In the genomic region with DNA sequence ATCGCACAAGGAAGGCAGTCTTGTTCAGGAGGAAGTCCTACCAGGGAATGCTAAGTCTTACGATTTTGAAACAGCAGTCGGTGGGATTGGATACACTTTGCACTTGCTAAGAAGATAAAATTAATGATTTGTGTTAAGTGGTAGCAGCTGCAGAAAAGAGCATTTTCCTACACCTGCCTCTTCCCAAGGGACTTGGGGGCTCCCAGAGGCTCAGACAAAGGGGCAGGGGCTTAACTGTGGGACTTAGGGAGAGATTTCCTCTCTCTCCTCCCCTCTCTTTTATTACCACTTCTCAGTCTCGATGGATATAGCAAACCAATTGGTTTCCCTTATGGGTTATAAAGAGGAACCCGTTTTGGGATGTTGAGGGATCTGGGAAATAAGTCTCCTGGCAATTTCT, we compare ENCODE assay signal across 20 cellular contexts.
"Had no signal": no experiment of that assay in that cellular context is flagged by ENCODE, and none has a peak within 500 bp of the region (broad histone marks: within the 10 kb centered on the region; RNA-seq: fewer than 3 reads in every experiment).

No MANE protein-coding gene starts in this region.

- H3K9me3 Mint-ChIP-seq: activated CD4-positive, alpha-beta T cell treated with anti-CD3 and anti-CD28 coated beads, Interleukin-2, amount 10 ng/mL, durations not matched to agents 7 days and 5 days; central memory CD8-positive, alpha-beta T cell; naive thymus-derived CD8-positive, alpha-beta T cell; stimulated activated naive B cell treated with anti-CD40 and anti-IgM and Interleukin-4, amounts not matched to agents 10 μg/mL and 1 μg/mL and 100 μg/mL, for 72 hours had no signal

- H3K36me3 Mint-ChIP-seq: naive thymus-derived CD8-positive, alpha-beta T cell; stimulated activated naive B cell treated with anti-CD40 and anti-IgM and Interleukin-4, amounts not matched to agents 10 μg/mL and 1 μg/mL and 100 μg/mL, for 72 hours had no signal

- H3K27me3 Mint-ChIP-seq: central memory CD8-positive, alpha-beta T cell; stimulated activated naive B cell treated with anti-CD40 and anti-IgM and Interleukin-4, amounts not matched to agents 10 μg/mL and 1 μg/mL and 100 μg/mL, for 72 hours had no signal

- H3K4me1 Mint-ChIP-seq: activated CD4-positive, alpha-beta T cell treated with anti-CD3 and anti-CD28 coated beads, Interleukin-2, amount 10 ng/mL, durations not matched to agents 7 days and 5 days; central memory CD8-positive, alpha-beta T cell; naive thymus-derived CD8-positive, alpha-beta T cell; stimulated activated naive B cell treated with anti-CD40 and anti-IgM and Interleukin-4, amounts not matched to agents 10 μg/mL and 1 μg/mL and 100 μg/mL, for 72 hours had no signal

- H2AFZ ChIP-seq: parathyroid adenoma had no signal

- H3K4me1 ChIP-seq: colonic mucosa, foreskin keratinocyte, parathyroid adenoma, sigmoid colon had no signal

- H3K79me2 ChIP-seq: parathyroid adenoma had no signal

- H3K4me3 Mint-ChIP-seq: activated CD4-positive, alpha-beta T cell treated with anti-CD3 and anti-CD28 coated beads, Interleukin-2, amount 10 ng/mL, durations not matched to agents 7 days and 5 days; central memory CD8-positive, alpha-beta T cell; naive thymus-derived CD8-positive, alpha-beta T cell; stimulated activated naive B cell treated with anti-CD40 and anti-IgM and Interleukin-4, amounts not matched to agents 10 μg/mL and 1 μg/mL and 100 μg/mL, for 72 hours had no signal

- H3K36me3 ChIP-seq: brain microvascular endothelial cell, colonic mucosa, neutrophil, sigmoid colon had no signal

- DNase-seq: activated CD4-positive, alpha-beta T cell treated with anti-CD3 and anti-CD28 coated beads, Interleukin-2, amount 10 ng/mL, durations not matched to agents 7 days and 5 days; activated CD8-positive, alpha-beta memory T cell treated with anti-CD3 and anti-CD28 coated beads, Interleukin-2, amount 50 U/mL, for 4 hours; activated effector memory CD4-positive, alpha-beta T cell treated with Interleukin-2 at 50 U/mL for 16 hours; activated naive CD4-positive, alpha-beta T cell treated with anti-CD3 and anti-CD28 coated beads, Interleukin-2, amount 50 U/mL, for 16 hours; activated T-cell treated with anti-CD3 and anti-CD28 coated beads, Interleukin-2, amount 50 U/mL, for 48 hours; aorta; brain microvascular endothelial cell; colonic mucosa; foreskin keratinocyte; glutamatergic neuron; hippocampal formation; left cardiac atrium; mesenchymal stem cell; naive thymus-derived CD8-positive, alpha-beta T cell; sigmoid colon; stimulated activated naive B cell treated with anti-CD40 and anti-IgM and Interleukin-4, amounts not matched to agents 10 μg/mL and 1 μg/mL and 100 μg/mL, for 72 hours; T-helper 9 cell had no signal

- H3K27ac ChIP-seq: brain microvascular endothelial cell, colonic mucosa, foreskin keratinocyte, neutrophil, parathyroid adenoma, sigmoid colon had no signal

- H3K9ac ChIP-seq: parathyroid adenoma had no signal

- H3K9me3 ChIP-seq: colonic mucosa, neutrophil, sigmoid colon had no signal

- H3K27me3 ChIP-seq: brain microvascular endothelial cell, colonic mucosa, foreskin keratinocyte, neutrophil, sigmoid colon had no signal

- H3K4me3 ChIP-seq: colonic mucosa, sigmoid colon had no signal

- H3K27ac Mint-ChIP-seq: activated CD4-positive, alpha-beta T cell treated with anti-CD3 and anti-CD28 coated beads, Interleukin-2, amount 10 ng/mL, durations not matched to agents 7 days and 5 days; naive thymus-derived CD8-positive, alpha-beta T cell; stimulated activated naive B cell treated with anti-CD40 and anti-IgM and Interleukin-4, amounts not matched to agents 10 μg/mL and 1 μg/mL and 100 μg/mL, for 72 hours had no signal
